In the genomic region with DNA sequence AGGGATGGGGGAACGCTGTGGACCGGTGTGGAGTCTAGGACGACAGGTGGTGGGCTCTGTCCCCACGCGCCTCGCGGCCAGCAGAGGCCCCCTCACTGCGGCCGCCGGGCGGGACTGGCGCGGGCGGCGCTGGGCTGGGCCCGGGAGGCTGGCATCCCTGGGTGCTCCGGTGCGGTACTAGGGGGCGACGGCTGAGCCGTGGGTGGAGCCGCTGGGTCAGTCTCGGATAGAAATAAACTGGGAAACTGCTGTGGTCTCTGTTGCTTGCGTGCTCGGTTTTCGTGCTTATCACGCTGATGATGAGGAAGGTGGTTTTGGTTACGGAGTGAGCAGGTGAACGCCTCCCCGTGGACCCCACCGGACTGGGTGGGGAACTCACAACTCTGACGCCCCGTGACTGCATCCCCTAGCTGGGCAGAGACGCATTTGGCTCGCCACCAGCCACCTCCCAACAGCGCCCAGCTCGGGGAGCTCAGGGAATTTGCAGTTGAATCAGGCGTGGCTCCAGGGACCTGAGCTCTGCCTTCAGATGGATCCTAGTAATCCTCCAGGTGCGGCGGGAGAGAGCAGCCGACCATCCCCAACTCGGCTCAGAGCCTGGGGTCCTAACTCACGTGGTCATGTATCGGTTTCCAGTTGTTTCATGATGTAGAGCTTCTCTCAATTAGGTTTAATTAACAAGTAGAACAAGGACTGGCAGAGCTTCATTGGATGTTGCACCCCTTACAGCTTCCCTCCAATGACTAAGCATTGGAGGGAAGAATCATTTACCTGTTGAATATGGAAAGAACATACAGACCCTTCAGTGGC, we compare ENCODE assay signal across 8 cellular contexts. TPM values are rescaled to one million over a fixed set of nuclear protein-coding genes. Genes with fewer than 3 reads are reported as not detected.
DNase-seq lines count a peak whose midpoint lies in the region; ATAC-seq, FAIRE-seq and TF ChIP-seq lines count a peak whose summit lies in the region.
"Had no signal": no experiment of that assay in that cellular context is flagged by ENCODE, and none has a peak within 500 bp of the region (broad histone marks: within the 10 kb centered on the region; RNA-seq: fewer than 3 reads in every experiment).

No MANE protein-coding gene starts in this region.

- dilution Hi-C loops in keratinocyte (cut with MboI; ENCODE audit: extremely low pct_ligation_motif_present, low sequenced_read_pairs), result no loop called here

- FAIRE-seq in keratinocyte (lab: Jason Lieb, UNC), result no peak

- no peaks in the 10 kb centered on the region for H3K36me3 Mint-ChIP-seq in MCF 10A (ENCODE audit: insufficient read depth, unreplicated experiment)
- H3K36me3 Mint-ChIP-seq in stimulated activated memory B cell treated with anti-CD40 and anti-IgM and Interleukin-4, amounts not matched to agents 10 μg/mL and 1 μg/mL and 100 μg/mL, for 72 hours, result no peaks in the 10 kb centered on the region

- CTCF ChIA-PET in MCF 10A (lab: Yijun Ruan, JAX), result interaction anchor here (0.6 to 1.2 kb wide), 5 partner anchors 8 to 209 kb away, joined by 3 to 9 read pairs (median 4); no protein-coding TSS in a partner anchor

- H3K4me1 Mint-ChIP-seq in MCF 10A (ENCODE audit: insufficient read depth, unreplicated experiment), result peaks cover 6% of the 10 kb centered on the region
- peaks cover 14% of the 10 kb centered on the region for H3K4me1 Mint-ChIP-seq in stimulated activated memory B cell treated with anti-CD40 and anti-IgM and Interleukin-4, amounts not matched to agents 10 μg/mL and 1 μg/mL and 100 μg/mL, for 72 hours

- DNase-seq in NCI-H345 (lab: John Stamatoyannopoulos, UW), result peak; percentile 71
- peak; percentile 27 for DNase-seq in MCF 10A (ENCODE audit: unreplicated experiment)
- DNase-seq in keratinocyte (ENCODE audit: low read depth, low spot score), result no peak
- no peak for DNase-seq in cerebellar cortex (ENCODE audit: low spot score)
- no peak for DNase-seq in activated CD4-positive, alpha-beta T cell treated with anti-CD3 and anti-CD28 coated beads for 1 hour

- H2AFZ ChIP-seq in keratinocyte (ENCODE audit: control insufficient read depth, low read length), result peak overlapping the region; percentile 88

- no peak for TF ChIP-seq CTCF in MCF 10A (IDR thresholded peaks at IDR 0.05; ENCODE audit: unreplicated experiment)
- TF ChIP-seq CTCF in keratinocyte (optimal IDR thresholded peaks at IDR 0.05 in 1 of 3, IDR thresholded peaks at IDR 0.05 in 1 of 3, conservative IDR thresholded peaks at IDR 0.05 in 1 of 3; ENCODE audit: extremely low read depth in 1 of 3, insufficient read depth in 2 of 3, low read length in 3 of 3), result peak in 1 of 3 experiments; percentile 4

- peak overlapping the region; percentile 23 to 64 (median 57) for H3K4me3 ChIP-seq in keratinocyte (ENCODE audit: control insufficient read depth in 2 of 3, extremely low read depth in 1 of 3, insufficient read depth in 2 of 3, low read depth in 1 of 3, low read length in 3 of 3)

- no peaks in the 10 kb centered on the region for H3K27me3 Mint-ChIP-seq in MCF 10A (ENCODE audit: insufficient read depth, unreplicated experiment)
- H3K27me3 Mint-ChIP-seq in stimulated activated memory B cell treated with anti-CD40 and anti-IgM and Interleukin-4, amounts not matched to agents 10 μg/mL and 1 μg/mL and 100 μg/mL, for 72 hours, result peaks cover 54% of the 10 kb centered on the region

- peak overlapping the region; percentile 84 for H3K4me2 ChIP-seq in keratinocyte (ENCODE audit: control insufficient read depth, extremely low read depth, insufficient read depth, low read depth, low read length)

- no peak overlapping the region for H3K27ac ChIP-seq in keratinocyte (ENCODE audit: control insufficient read depth, insufficient read depth, low read length)

- H3K4me1 ChIP-seq in keratinocyte (ENCODE audit: control insufficient read depth, extremely low read depth, insufficient read depth, low read length), result peaks cover 16% of the 10 kb centered on the region

- no peaks in the 10 kb centered on the region for H3K9me3 ChIP-seq in keratinocyte (ENCODE audit: control insufficient read depth, low read depth, low read length)

- peak overlapping the region; percentile 63 for H3K4me3 Mint-ChIP-seq in MCF 10A (ENCODE audit: unreplicated experiment)
- H3K4me3 Mint-ChIP-seq in stimulated activated memory B cell treated with anti-CD40 and anti-IgM and Interleukin-4, amounts not matched to agents 10 μg/mL and 1 μg/mL and 100 μg/mL, for 72 hours, result peak overlapping the region; percentile 31

- no peaks in the 10 kb centered on the region for H3K27me3 ChIP-seq in keratinocyte (ENCODE audit: control insufficient read depth, extremely low read depth, insufficient read depth, low read length)

- H3K9me1 ChIP-seq in keratinocyte (ENCODE audit: control insufficient read depth, extremely low read depth, insufficient read depth, low read length), result peaks cover 3% of the 10 kb centered on the region

- BruUV-seq in MCF 10A (replicated peaks; lab: Mats Ljungman, UMichigan), result no TSS peak

- intact Hi-C loops in MCF 10A (cut with micrococcal nuclease), result no loop called here

- H4K20me1 ChIP-seq in keratinocyte (ENCODE audit: control insufficient read depth, extremely low read depth, insufficient read depth, low read length), result no peaks in the 10 kb centered on the region

- ATAC-seq in GM19463 (IDR thresholded peaks at IDR 0.05; ENCODE audit: unreplicated experiment), result peak; percentile 50
- peak; percentile 48 for ATAC-seq in stimulated activated memory B cell treated with anti-CD40 and anti-IgM and Interleukin-4, amounts not matched to agents 10 μg/mL and 1 μg/mL and 100 μg/mL, for 72 hours

- no peaks in the 10 kb centered on the region for H3K9me3 Mint-ChIP-seq in MCF 10A (ENCODE audit: unreplicated experiment)
- no peaks in the 10 kb centered on the region for H3K9me3 Mint-ChIP-seq in stimulated activated memory B cell treated with anti-CD40 and anti-IgM and Interleukin-4, amounts not matched to agents 10 μg/mL and 1 μg/mL and 100 μg/mL, for 72 hours

- H3K79me2 ChIP-seq in keratinocyte (ENCODE audit: control insufficient read depth, insufficient read depth, low read length), result no peaks in the 10 kb centered on the region

- no peaks in the 10 kb centered on the region for H3K36me3 ChIP-seq in keratinocyte (ENCODE audit: control insufficient read depth in 2 of 2, extremely low read depth in 1 of 2, insufficient read depth in 2 of 2, low read length in 2 of 2)

- peak overlapping the region; percentile 52 for H3K9ac ChIP-seq in keratinocyte (ENCODE audit: control insufficient read depth, extremely low read depth, insufficient read depth, low read length)

- peak overlapping the region; percentile 66 for H3K27ac Mint-ChIP-seq in MCF 10A (ENCODE audit: low read depth, unreplicated experiment)
- H3K27ac Mint-ChIP-seq in stimulated activated memory B cell treated with anti-CD40 and anti-IgM and Interleukin-4, amounts not matched to agents 10 μg/mL and 1 μg/mL and 100 μg/mL, for 72 hours, result no peak overlapping the region

- POLR2A ChIA-PET in MCF 10A (lab: Yijun Ruan, JAX), result no interaction called here

RNA-seq across cellular contexts. Expression of a gene that starts 32.1 kb away (rescaled TPM):
- 15.5 and 19.6 TPM in 2 replicates for total RNA-seq in MCF 10A (2022)
- 26.8 to 52.8 TPM (median 44.7 TPM) in 3 replicates for polyA plus RNA-seq in keratinocyte
- 9.1 TPM for polyA plus RNA-seq in keratinocyte (2011; ENCODE audit: low read depth)
- polyA plus RNA-seq in keratinocyte (2011; cell fraction: cytosol; rRNA removed), result 17.2 and 28.8 TPM in 2 replicates
- 36.6 and 49.6 TPM in 2 replicates for polyA plus RNA-seq in keratinocyte (2011; cell fraction: nucleus; rRNA removed)
- polyA plus RNA-seq in keratinocyte (2012; ENCODE audit: low replicate concordance), result 18.0 and 32.5 TPM in 2 replicates
- polyA minus RNA-seq in keratinocyte, result 15.0 to 45.5 TPM (median 26.3 TPM) in 3 replicates
- polyA minus RNA-seq in keratinocyte (2011; cell fraction: cytosol; rRNA and poly(A)+ RNA removed), result 13.6 TPM
- 24.5 and 43.1 TPM in 2 replicates for polyA minus RNA-seq in keratinocyte (2011; cell fraction: nucleus; rRNA and poly(A)+ RNA removed)

RNA-seq across cellular contexts. Expression of a gene that starts 38.4 kb away (rescaled TPM):
- total RNA-seq in MCF 10A (2022), result not detected in 2 replicates
- polyA plus RNA-seq in keratinocyte, result 0.07 to 0.09 TPM in 2 of 3 replicates, not detected in the other
- polyA plus RNA-seq in keratinocyte (2011; ENCODE audit: low read depth), result not detected
- 0.17 TPM in 1 of 2 replicates, not detected in the other for polyA plus RNA-seq in keratinocyte (2011; cell fraction: cytosol; rRNA removed)
- 0.17 and 0.24 TPM in 2 replicates for polyA plus RNA-seq in keratinocyte (2011; cell fraction: nucleus; rRNA removed)
- polyA plus RNA-seq in keratinocyte (2012; ENCODE audit: low replicate concordance), result not detected in 2 replicates
- not detected in 3 replicates for polyA minus RNA-seq in keratinocyte
- not detected for polyA minus RNA-seq in keratinocyte (2011; cell fraction: cytosol; rRNA and poly(A)+ RNA removed)
- not detected in 2 replicates for polyA minus RNA-seq in keratinocyte (2011; cell fraction: nucleus; rRNA and poly(A)+ RNA removed)
- total RNA-seq: T-helper 1 cell treated with Interleukin-12 subunit alpha and Interleukin-12 subunit beta and Interleukin-4 antibody, amounts not matched to agents 30 ng/mL and 1 ng/mL, for 36 hours had no signal

Comparison
In these comparisons a context has a peak if more than half of its experiments do, and no peak if none do; other contexts are left out.
1. DNase-seq: peak in NCI-H345 (single experiment) and MCF 10A (single experiment); none in keratinocyte (single experiment), cerebellar cortex (single experiment) and activated CD4-positive, alpha-beta T cell treated with anti-CD3 and anti-CD28 coated beads for 1 hour (single experiment).